Comparison of ENCODE assay signal across 19 cellular contexts in genomic region chr7:78301361-78301760, GRCh38.
A peak's percentile ranks its signal among the peaks of the same experiment; 100 is the strongest.
DNase-seq lines count a peak whose midpoint lies in the region; ATAC-seq, FAIRE-seq and TF ChIP-seq lines count a peak whose summit lies in the region.
"Had no signal": no experiment of that assay in that cellular context is flagged by ENCODE, and none has a peak within 500 bp of the region (broad histone marks: within the 10 kb centered on the region; RNA-seq: fewer than 3 reads in every experiment).

No MANE protein-coding gene starts in this region.

- H3K27me3 Mint-ChIP-seq in astrocyte (ENCODE audit: low read depth, unreplicated experiment): no peaks in the 10 kb centered on the region
- H3K27me3 Mint-ChIP-seq in activated naive CD8-positive, alpha-beta T cell treated with anti-CD3 and anti-CD28 coated beads, Interleukin-2, amount 50 U/mL, for 24 hours: no peaks in the 10 kb centered on the region
- H3K27me3 Mint-ChIP-seq: activated CD8-positive, alpha-beta T cell treated with anti-CD3 and anti-CD28 coated beads for 36 hours; stimulated activated memory B cell treated with anti-CD40 and anti-IgM and Interleukin-4, amounts not matched to agents 10 μg/mL and 1 μg/mL and 100 μg/mL, for 72 hours had no signal

- no peaks in the 10 kb centered on the region for H3F3A ChIP-seq in smooth muscle cell (ENCODE audit: low read depth)

- H2AFZ ChIP-seq in astrocyte (ENCODE audit: low read depth, low read length) (peak overlapping the region; percentile 28), smooth muscle cell (ENCODE audit: low read depth) (no peak overlapping the region), HepG2 (ENCODE audit: low read length) (no peak overlapping the region)

- no peak for ATAC-seq in foreskin keratinocyte
- no peak for ATAC-seq in HepG2
- no peak for ATAC-seq in activated naive CD8-positive, alpha-beta T cell treated with anti-CD3 and anti-CD28 coated beads, Interleukin-2, amount 50 U/mL, for 24 hours
- ATAC-seq: activated CD8-positive, alpha-beta T cell treated with anti-CD3 and anti-CD28 coated beads for 36 hours; stimulated activated memory B cell treated with anti-CD40 and anti-IgM and Interleukin-4, amounts not matched to agents 10 μg/mL and 1 μg/mL and 100 μg/mL, for 72 hours; upper lobe of right lung had no signal

- H3K27ac ChIP-seq in astrocyte (ENCODE audit: low read depth, low read length) (peak overlapping the region; percentile 59), foreskin keratinocyte (no peak overlapping the region), smooth muscle cell (ENCODE audit: low read depth) (peak overlapping the region; percentile 85), HepG2 (ENCODE audit: extremely low read length, insufficient read depth, low read length) (no peak overlapping the region)
- H3K27ac ChIP-seq: C4-2B, esophagus squamous epithelium, upper lobe of right lung, VCaP had no signal

- no peak for TF ChIP-seq RAD21 in HepG2 (CRISPR knock-in tag; IDR thresholded peaks at IDR 0.05)

- in situ Hi-C loops in HepG2 (cut with HindIII; ENCODE audit: extremely low pct_ligation_motif_present, low pct_unique_long_range_greater_than_20kb): no loop called here

- TF ChIP-seq CTCF in astrocyte (IDR thresholded peaks at IDR 0.05; ENCODE audit: insufficient read depth, low read depth, low read length) (no peak), foreskin keratinocyte (conservative IDR thresholded peaks at IDR 0.05) (no peak), smooth muscle cell (IDR thresholded peaks at IDR 0.05; ENCODE audit: borderline replicate concordance, insufficient read depth, poor library complexity, severe bottlenecking) (no peak), HepG2 (CRISPR knock-in tag; IDR thresholded peaks at IDR 0.05) (no peak)

- no peak for TF ChIP-seq EP300 in HepG2 (IDR thresholded peaks at IDR 0.05; ENCODE audit: low read depth in 2 of 2, low read length in 2 of 2)
- no peak for TF ChIP-seq EP300 in HepG2 (CRISPR knock-in tag; IDR thresholded peaks at IDR 0.05; ENCODE audit: borderline replicate concordance)

- H3K79me2 ChIP-seq in astrocyte (ENCODE audit: insufficient read depth, low read length) (no peaks in the 10 kb centered on the region), smooth muscle cell (ENCODE audit: low read depth) (no peaks in the 10 kb centered on the region), HepG2 (ENCODE audit: insufficient read depth, low read length) (no peaks in the 10 kb centered on the region)

- BruUV-seq in HepG2 (replicated peaks; lab: Mats Ljungman, UMichigan): no TSS peak

- H3K27ac Mint-ChIP-seq in astrocyte (ENCODE audit: unreplicated experiment): peak overlapping the region; percentile 93
- H3K27ac Mint-ChIP-seq in activated naive CD8-positive, alpha-beta T cell treated with anti-CD3 and anti-CD28 coated beads, Interleukin-2, amount 50 U/mL, for 24 hours: no peak overlapping the region
- H3K27ac Mint-ChIP-seq: activated CD8-positive, alpha-beta T cell treated with anti-CD3 and anti-CD28 coated beads for 36 hours; stimulated activated memory B cell treated with anti-CD40 and anti-IgM and Interleukin-4, amounts not matched to agents 10 μg/mL and 1 μg/mL and 100 μg/mL, for 72 hours had no signal

- DNase-seq in GM04503 (ENCODE audit: low read depth): peak; percentile 84
- peak; percentile 74 for DNase-seq in astrocyte (ENCODE audit: low read depth)
- peak; percentile 4 to 52 for DNase-seq in foreskin keratinocyte
- no peak for DNase-seq in smooth muscle cell (lab: John Stamatoyannopoulos, UW; ENCODE audit: unreplicated experiment)
- DNase-seq in NCI-H2081 treated with DMSO at 0.1 percent for 48 hours (lab: John Stamatoyannopoulos, UW): no peak
- DNase-seq in HepG2 (ENCODE audit: low spot score): no peak
- no peak for DNase-seq in activated naive CD8-positive, alpha-beta T cell treated with anti-CD3 and anti-CD28 coated beads, Interleukin-2, amount 50 U/mL, for 24 hours
- DNase-seq: activated CD8-positive, alpha-beta T cell treated with anti-CD3 and anti-CD28 coated beads for 36 hours; anterior cingulate cortex; esophagus squamous epithelium; mammary epithelial cell; NCI-H1436; NCI-H524 treated with DMSO at 0.1 percent for 48 hours; SW 1271; upper lobe of right lung had no signal

- H3K4me2 ChIP-seq in astrocyte (ENCODE audit: low read length): peak overlapping the region; percentile 53
- H3K4me2 ChIP-seq in smooth muscle cell: peak overlapping the region; percentile 31
- H3K4me2 ChIP-seq in HepG2 (ENCODE audit: low read depth, low read length): no peak overlapping the region

- intact Hi-C loops in HepG2 (cut with micrococcal nuclease; ENCODE audit: unreplicated experiment): no loop called here

- peak; percentile 100 for FAIRE-seq in astrocyte (lab: Jason Lieb, UNC)
- no peak for FAIRE-seq in HepG2 (lab: Jason Lieb, UNC)
- FAIRE-seq: GM12891 had no signal

- POLR2A ChIA-PET in HepG2 (lab: Yijun Ruan, JAX): no interaction called here

- no peaks in the 10 kb centered on the region for H3K27me3 ChIP-seq in astrocyte (ENCODE audit: insufficient read depth, low read length)
- peaks cover 3% of the 10 kb centered on the region for H3K27me3 ChIP-seq in foreskin keratinocyte
- no peaks in the 10 kb centered on the region for H3K27me3 ChIP-seq in smooth muscle cell (ENCODE audit: low read depth)
- no peaks in the 10 kb centered on the region for H3K27me3 ChIP-seq in HepG2 (ENCODE audit: control insufficient read depth in 1 of 2, insufficient read depth in 2 of 2, low read length in 2 of 2)
- H3K27me3 ChIP-seq: esophagus squamous epithelium, upper lobe of right lung had no signal

- H3K9ac ChIP-seq in astrocyte (ENCODE audit: low read length) (peak overlapping the region; percentile 17), smooth muscle cell (ENCODE audit: low read depth) (no peak overlapping the region), HepG2 (ENCODE audit: insufficient read depth, low read depth, low read length) (no peak overlapping the region)

- peaks cover 9% of the 10 kb centered on the region for H3K4me1 ChIP-seq in astrocyte (ENCODE audit: insufficient read depth, low read length)
- no peaks in the 10 kb centered on the region for H3K4me1 ChIP-seq in foreskin keratinocyte
- peaks cover 4% of the 10 kb centered on the region for H3K4me1 ChIP-seq in smooth muscle cell (ENCODE audit: low read depth)
- no peaks in the 10 kb centered on the region for H3K4me1 ChIP-seq in HepG2 (ENCODE audit: insufficient read depth, low read length)
- H3K4me1 ChIP-seq: esophagus squamous epithelium, upper lobe of right lung had no signal

- H3K9me3 ChIP-seq in astrocyte (ENCODE audit: insufficient read depth, low read depth, low read length): no peaks in the 10 kb centered on the region
- H3K9me3 ChIP-seq in smooth muscle cell (replicated peaks; ENCODE audit: low read depth): no peaks in the 10 kb centered on the region
- H3K9me3 ChIP-seq in HepG2 (ENCODE audit: low read length): no peaks in the 10 kb centered on the region
- H3K9me3 ChIP-seq: esophagus squamous epithelium, upper lobe of right lung had no signal

- no peaks in the 10 kb centered on the region for H4K20me1 ChIP-seq in astrocyte (ENCODE audit: insufficient read depth, low read length)
- H4K20me1 ChIP-seq in smooth muscle cell (ENCODE audit: low read depth): no peaks in the 10 kb centered on the region
- no peaks in the 10 kb centered on the region for H4K20me1 ChIP-seq in HepG2 (ENCODE audit: insufficient read depth, low read length)

- CTCF ChIA-PET in HepG2 (lab: Yijun Ruan, JAX; ENCODE audit: low intra/inter-chr PET ratio, low total read pairs): no interaction called here

- whole genome bisulfite sequencing in smooth muscle cell (ENCODE audit: low lambda C conversion rate): 26% methylated on average over 4 of the region's 4 CpGs
- 35% methylated on average over 4 of the region's 4 CpGs for WGBS in HepG2 (ENCODE audit: low lambda C conversion rate)

- H3K36me3 ChIP-seq in astrocyte (ENCODE audit: insufficient read depth, low read length) (no peaks in the 10 kb centered on the region), smooth muscle cell (ENCODE audit: low read depth) (no peaks in the 10 kb centered on the region), HepG2 (replicated peaks in 1 of 2; ENCODE audit: control insufficient read depth in 1 of 2, insufficient read depth in 2 of 2, low read length in 2 of 2) (no peaks in the 10 kb centered on the region)
- H3K36me3 ChIP-seq: esophagus squamous epithelium, upper lobe of right lung had no signal

- H3K4me1 Mint-ChIP-seq in astrocyte (ENCODE audit: low read depth, unreplicated experiment): peaks cover 20% of the 10 kb centered on the region
- H3K4me1 Mint-ChIP-seq in activated naive CD8-positive, alpha-beta T cell treated with anti-CD3 and anti-CD28 coated beads, Interleukin-2, amount 50 U/mL, for 24 hours: no peaks in the 10 kb centered on the region
- H3K4me1 Mint-ChIP-seq: stimulated activated memory B cell treated with anti-CD40 and anti-IgM and Interleukin-4, amounts not matched to agents 10 μg/mL and 1 μg/mL and 100 μg/mL, for 72 hours had no signal

- no peak overlapping the region for H3K4me3 Mint-ChIP-seq in astrocyte (ENCODE audit: unreplicated experiment)
- H3K4me3 Mint-ChIP-seq in activated naive CD8-positive, alpha-beta T cell treated with anti-CD3 and anti-CD28 coated beads, Interleukin-2, amount 50 U/mL, for 24 hours: no peak overlapping the region
- H3K4me3 Mint-ChIP-seq: activated CD8-positive, alpha-beta T cell treated with anti-CD3 and anti-CD28 coated beads for 36 hours; stimulated activated memory B cell treated with anti-CD40 and anti-IgM and Interleukin-4, amounts not matched to agents 10 μg/mL and 1 μg/mL and 100 μg/mL, for 72 hours had no signal

- H3K4me3 ChIP-seq in astrocyte (ENCODE audit: insufficient read depth, low read depth, low read length) (no peak overlapping the region), smooth muscle cell (no peak overlapping the region), HepG2 (replicated peaks in 1 of 3; ENCODE audit: insufficient read depth in 1 of 3, low read depth in 2 of 3, low read length in 3 of 3) (no peak overlapping the region)
- H3K4me3 ChIP-seq: esophagus squamous epithelium, upper lobe of right lung had no signal

- TF ChIP-seq POLR2A in HepG2 (IDR thresholded peaks at IDR 0.05; ENCODE audit: insufficient read depth in 1 of 2, low read depth in 2 of 2, low read length in 2 of 2): no peak

- no peaks in the 10 kb centered on the region for H3K36me3 Mint-ChIP-seq in astrocyte (ENCODE audit: low read depth, unreplicated experiment)
- no peaks in the 10 kb centered on the region for H3K36me3 Mint-ChIP-seq in activated naive CD8-positive, alpha-beta T cell treated with anti-CD3 and anti-CD28 coated beads, Interleukin-2, amount 50 U/mL, for 24 hours (ENCODE audit: low read depth)
- H3K36me3 Mint-ChIP-seq: stimulated activated memory B cell treated with anti-CD40 and anti-IgM and Interleukin-4, amounts not matched to agents 10 μg/mL and 1 μg/mL and 100 μg/mL, for 72 hours had no signal

- no peaks in the 10 kb centered on the region for H3K9me3 Mint-ChIP-seq in astrocyte (ENCODE audit: unreplicated experiment)
- no peaks in the 10 kb centered on the region for H3K9me3 Mint-ChIP-seq in activated naive CD8-positive, alpha-beta T cell treated with anti-CD3 and anti-CD28 coated beads, Interleukin-2, amount 50 U/mL, for 24 hours
- H3K9me3 Mint-ChIP-seq: activated CD8-positive, alpha-beta T cell treated with anti-CD3 and anti-CD28 coated beads for 36 hours; stimulated activated memory B cell treated with anti-CD40 and anti-IgM and Interleukin-4, amounts not matched to agents 10 μg/mL and 1 μg/mL and 100 μg/mL, for 72 hours had no signal

TF ChIP-seq in HepG2, 621 proteins besides CTCF, POLR2A, EP300 and RAD21 (continues in another document):
- TF ChIP-seq GZF1 (CRISPR knock-in tag; IDR thresholded peaks at IDR 0.05): no peak

Comparison
In these comparisons a context has a peak if more than half of its experiments do, and no peak if none do; other contexts are left out.
1. DNase-seq: peak in GM04503 (single experiment), astrocyte (single experiment) and foreskin keratinocyte (2 of 2); none in smooth muscle cell (single experiment), NCI-H2081 treated with DMSO at 0.1 percent for 48 hours (single experiment), HepG2 (single experiment) and activated naive CD8-positive, alpha-beta T cell treated with anti-CD3 and anti-CD28 coated beads, Interleukin-2, amount 50 U/mL, for 24 hours (single experiment).
2. H3K27ac ChIP-seq: peak in astrocyte (single experiment) and smooth muscle cell (single experiment); none in foreskin keratinocyte (single experiment) and HepG2 (single experiment).